Comparison of ENCODE assay signal across 8 cellular contexts in genomic region chr19:42529248-42529764, GRCh38.
DNase-seq lines count a peak whose midpoint lies in the region.

No MANE protein-coding gene starts in this region.

- H3K27ac Mint-ChIP-seq in T-helper 1 cell treated with Interleukin-12 subunit alpha and Interleukin-12 subunit beta and Interleukin-4 antibody, amounts not matched to agents 30 μg/mL and 1 μg/mL, for 36 hours = peak overlapping the region; percentile 90

- H3K9me3 Mint-ChIP-seq in T-helper 1 cell treated with Interleukin-12 subunit alpha and Interleukin-12 subunit beta and Interleukin-4 antibody, amounts not matched to agents 30 μg/mL and 1 μg/mL, for 36 hours = no peaks in the 10 kb centered on the region

- peaks cover 38% of the 10 kb centered on the region for H3K4me1 Mint-ChIP-seq in T-helper 1 cell treated with Interleukin-12 subunit alpha and Interleukin-12 subunit beta and Interleukin-4 antibody, amounts not matched to agents 30 μg/mL and 1 μg/mL, for 36 hours (ENCODE audit: low read depth)

- no peaks in the 10 kb centered on the region for H3K27me3 Mint-ChIP-seq in T-helper 1 cell treated with Interleukin-12 subunit alpha and Interleukin-12 subunit beta and Interleukin-4 antibody, amounts not matched to agents 30 μg/mL and 1 μg/mL, for 36 hours (ENCODE audit: low read depth)

- peaks cover 9% of the 10 kb centered on the region for H3K36me3 Mint-ChIP-seq in T-helper 1 cell treated with Interleukin-12 subunit alpha and Interleukin-12 subunit beta and Interleukin-4 antibody, amounts not matched to agents 30 μg/mL and 1 μg/mL, for 36 hours (ENCODE audit: low read depth)

- H3K4me3 ChIP-seq in skeletal muscle cell (ENCODE audit: low read depth, low read length) = no peak overlapping the region

- DNase-seq in EH (ENCODE audit: low read depth) (peak; percentile 63), HS-5 (ENCODE audit: low read depth) (peak; percentile 5), anterior cingulate cortex (lab: John Stamatoyannopoulos, UW) (peak in 41 of 58 donors; percentile 4 to 69 (median 34)), hepatic stellate cell (ENCODE audit: low spot score) (peak; percentile 68), skeletal muscle cell (ENCODE audit: low read depth) (peak; percentile 1), NCI-H1694 (lab: John Stamatoyannopoulos, UW) (no peak), GOT3 (lab: John Stamatoyannopoulos, UW) (no peak)

- H3K4me3 Mint-ChIP-seq in T-helper 1 cell treated with Interleukin-12 subunit alpha and Interleukin-12 subunit beta and Interleukin-4 antibody, amounts not matched to agents 30 μg/mL and 1 μg/mL, for 36 hours = peak overlapping the region; percentile 90

Comparison
In these comparisons a context has a peak if more than half of its experiments do, and no peak if none do; other contexts are left out.
1. DNase-seq: peak in EH (single experiment), HS-5 (single experiment), anterior cingulate cortex (41 of 58), hepatic stellate cell (single experiment) and skeletal muscle cell (single experiment); none in NCI-H1694 (single experiment) and GOT3 (single experiment).